Comparison of ENCODE assay signal across 17 cellular contexts in genomic region chr13:59931621-59932020, GRCh38.
A peak's percentile ranks its signal among the peaks of the same experiment; 100 is the strongest.
DNase-seq lines count a peak whose midpoint lies in the region; ATAC-seq and TF ChIP-seq lines count a peak whose summit lies in the region.
"Had no signal": no experiment of that assay in that cellular context is flagged by ENCODE, and none has a peak within 500 bp of the region (broad histone marks: within the 10 kb centered on the region; RNA-seq: fewer than 3 reads in every experiment).

No MANE protein-coding gene starts in this region.

- peak; percentile 83 for ATAC-seq in foreskin keratinocyte
- no peak for ATAC-seq in left lung
- no peak for ATAC-seq in GM21381 (IDR thresholded peaks at IDR 0.05; ENCODE audit: unreplicated experiment)
- ATAC-seq: CD8-positive, alpha-beta T cell; T-helper 17 cell had no signal

- peaks cover 0 to 16% of the 10 kb centered on the region in 2 donors for H3K9me3 ChIP-seq in left lung

- intact Hi-C loops in left lung (cut with DNase I) = no loop called here

- H3K27me3 ChIP-seq in foreskin keratinocyte (no peaks in the 10 kb centered on the region), left lung (no peaks in the 10 kb centered on the region)

- H3K4me3 ChIP-seq in left lung = no peak overlapping the region

- H3K4me1 ChIP-seq in foreskin keratinocyte (peaks cover 6% of the 10 kb centered on the region), left lung (no peaks in the 10 kb centered on the region)

- peak; percentile 26 for DNase-seq in NCI-H1092 treated with DMSO at 0.1 percent for 48 hours (lab: John Stamatoyannopoulos, UW)
- DNase-seq in NCI-H1092 (lab: John Stamatoyannopoulos, UW) = no peak
- DNase-seq in NCI-H146 treated with DMSO at 0.1 percent for 48 hours (lab: John Stamatoyannopoulos, UW; ENCODE audit: unreplicated experiment) = peak; percentile 33
- DNase-seq in NCI-H748 treated with DMSO at 0.1 percent for 48 hours (lab: John Stamatoyannopoulos, UW) = peak; percentile 95
- DNase-seq in foreskin keratinocyte = peak; percentile 50 to 66
- no peak for DNase-seq in left lung
- no peak for DNase-seq in activated CD8-positive, alpha-beta memory T cell treated with anti-CD3 and anti-CD28 coated beads for 24 hours
- DNase-seq: 8988T; CD8-positive, alpha-beta T cell; EL; HFFc6; Kasumi-1; NCI-H1436 treated with DMSO at 0.1 percent for 48 hours; NCI-H524 treated with DMSO at 0.1 percent for 48 hours; T-helper 17 cell had no signal

- TF ChIP-seq CTCF in foreskin keratinocyte (conservative IDR thresholded peaks at IDR 0.05) (no peak), left lung (IDR thresholded peaks at IDR 0.05) (no peak)

- H3K36me3 ChIP-seq in left lung = no peaks in the 10 kb centered on the region

- H3K27ac ChIP-seq in foreskin keratinocyte (no peak overlapping the region), left lung (no peak overlapping the region)
- H3K27ac ChIP-seq: RWPE1 had no signal

Comparison
In these comparisons a context has a peak if more than half of its experiments do, and no peak if none do; other contexts are left out.
1. DNase-seq: peak in NCI-H1092 treated with DMSO at 0.1 percent for 48 hours (single experiment), NCI-H146 treated with DMSO at 0.1 percent for 48 hours (single experiment), NCI-H748 treated with DMSO at 0.1 percent for 48 hours (single experiment) and foreskin keratinocyte (2 of 2); none in NCI-H1092 (single experiment), left lung (0 of 2) and activated CD8-positive, alpha-beta memory T cell treated with anti-CD3 and anti-CD28 coated beads for 24 hours (single experiment).